Comparison of ENCODE assay signal across 1 cellular context in genomic region chr1:15848929-15849774, GRCh38.
TF ChIP-seq lines count a peak whose summit lies in the region.

No MANE protein-coding gene starts in this region.

TF ChIP-seq in HepG2, 621 proteins besides CTCF, POLR2A, EP300 and RAD21 (continued from another document and continues in another):
- 0 out of 2 replicates have a peak, but pooled peaks have one; percentile 15 for TF ChIP-seq BRF2 (CRISPR knock-in tag; IDR thresholded peaks at IDR 0.05)
- TF ChIP-seq ZFAT (CRISPR knock-in tag; conservative IDR thresholded peaks at IDR 0.05): no peak
- no peak for TF ChIP-seq MED8 (CRISPR knock-in tag; IDR thresholded peaks at IDR 0.05; ENCODE audit: insufficient replicate concordance)
- TF ChIP-seq, protein P1, sequence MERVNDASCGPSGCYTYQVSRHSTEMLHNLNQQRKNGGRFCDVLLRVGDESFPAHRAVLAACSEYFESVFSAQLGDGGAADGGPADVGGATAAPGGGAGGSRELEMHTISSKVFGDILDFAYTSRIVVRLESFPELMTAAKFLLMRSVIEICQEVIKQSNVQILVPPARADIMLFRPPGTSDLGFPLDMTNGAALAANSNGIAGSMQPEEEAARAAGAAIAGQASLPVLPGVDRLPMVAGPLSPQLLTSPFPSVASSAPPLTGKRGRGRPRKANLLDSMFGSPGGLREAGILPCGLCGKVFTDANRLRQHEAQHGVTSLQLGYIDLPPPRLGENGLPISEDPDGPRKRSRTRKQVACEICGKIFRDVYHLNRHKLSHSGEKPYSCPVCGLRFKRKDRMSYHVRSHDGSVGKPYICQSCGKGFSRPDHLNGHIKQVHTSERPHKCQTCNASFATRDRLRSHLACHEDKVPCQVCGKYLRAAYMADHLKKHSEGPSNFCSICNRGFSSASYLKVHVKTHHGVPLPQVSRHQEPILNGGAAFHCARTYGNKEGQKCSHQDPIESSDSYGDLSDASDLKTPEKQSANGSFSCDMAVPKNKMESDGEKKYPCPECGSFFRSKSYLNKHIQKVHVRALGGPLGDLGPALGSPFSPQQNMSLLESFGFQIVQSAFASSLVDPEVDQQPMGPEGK (CRISPR knock-in tag; IDR thresholded peaks at IDR 0.05): peak; percentile 88
- TF ChIP-seq CHD4 (IDR thresholded peaks at IDR 0.05; ENCODE audit: borderline replicate concordance, low read length): no peak
- TF ChIP-seq SIX1 (CRISPR knock-in tag; IDR thresholded peaks at IDR 0.05; ENCODE audit: borderline replicate concordance): no peak
- peak; percentile 62; the same call in 1 of the 2 replicates for TF ChIP-seq ZMAT3 (CRISPR knock-in tag; conservative IDR thresholded peaks at IDR 0.05)
- TF ChIP-seq, protein P2, sequence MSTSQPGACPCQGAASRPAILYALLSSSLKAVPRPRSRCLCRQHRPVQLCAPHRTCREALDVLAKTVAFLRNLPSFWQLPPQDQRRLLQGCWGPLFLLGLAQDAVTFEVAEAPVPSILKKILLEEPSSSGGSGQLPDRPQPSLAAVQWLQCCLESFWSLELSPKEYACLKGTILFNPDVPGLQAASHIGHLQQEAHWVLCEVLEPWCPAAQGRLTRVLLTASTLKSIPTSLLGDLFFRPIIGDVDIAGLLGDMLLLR (CRISPR knock-in tag; IDR thresholded peaks at IDR 0.05): no peak
- TF ChIP-seq NR2F1 (CRISPR knock-in tag; IDR thresholded peaks at IDR 0.05): no peak; a peak in 1 of 4 replicates
- no peak for TF ChIP-seq PRDM10 (CRISPR knock-in tag; IDR thresholded peaks at IDR 0.05; ENCODE audit: low read depth)
- TF ChIP-seq CBX1 (IDR thresholded peaks at IDR 0.05; ENCODE audit: low read depth): no peak
- no peak for TF ChIP-seq ARHGAP35 (CRISPR knock-in tag; IDR thresholded peaks at IDR 0.05; ENCODE audit: borderline replicate concordance)
- peak; percentile 17; the same call in 1 of the 2 replicates for TF ChIP-seq KDM5A (IDR thresholded peaks at IDR 0.05; ENCODE audit: borderline replicate concordance, low read length)
- TF ChIP-seq PRDM15 (CRISPR knock-in tag; IDR thresholded peaks at IDR 0.05): no peak
- no peak for TF ChIP-seq ZKSCAN1 (IDR thresholded peaks at IDR 0.05; ENCODE audit: low read length)
- TF ChIP-seq SRF (IDR thresholded peaks at IDR 0.05; ENCODE audit: low read depth, low read length): no peak
- no peak; the same call in 1 of the 2 replicates for TF ChIP-seq ZNF800 (CRISPR knock-in tag; IDR thresholded peaks at IDR 0.05)
- no peak for TF ChIP-seq ZNF75D (CRISPR knock-in tag; IDR thresholded peaks at IDR 0.05; ENCODE audit: borderline replicate concordance)
- TF ChIP-seq HDAC1 (CRISPR knock-in tag; IDR thresholded peaks at IDR 0.05): peak; percentile 69
- no peak for TF ChIP-seq SNAPC2 (CRISPR knock-in tag; IDR thresholded peaks at IDR 0.05)
- TF ChIP-seq, protein P3, sequence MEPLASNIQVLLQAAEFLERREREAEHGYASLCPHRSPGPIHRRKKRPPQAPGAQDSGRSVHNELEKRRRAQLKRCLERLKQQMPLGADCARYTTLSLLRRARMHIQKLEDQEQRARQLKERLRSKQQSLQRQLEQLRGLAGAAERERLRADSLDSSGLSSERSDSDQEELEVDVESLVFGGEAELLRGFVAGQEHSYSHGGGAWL (CRISPR knock-in tag; IDR thresholded peaks at IDR 0.05): no peak
- TF ChIP-seq GPN1 (CRISPR knock-in tag; IDR thresholded peaks at IDR 0.05; ENCODE audit: borderline replicate concordance): no peak
- TF ChIP-seq ZSCAN22 (CRISPR knock-in tag; IDR thresholded peaks at IDR 0.05): no peak
- peak; percentile 54 for TF ChIP-seq TBL1XR1 (IDR thresholded peaks at IDR 0.05; ENCODE audit: borderline replicate concordance, low read length, partially characterized antibody)
- TF ChIP-seq KDM3A (CRISPR knock-in tag; IDR thresholded peaks at IDR 0.05; ENCODE audit: low read depth): no peak
- peak; percentile 60; the same call in 1 of the 2 replicates for TF ChIP-seq KAT8 (CRISPR knock-in tag; IDR thresholded peaks at IDR 0.05)
- peak; percentile 53 for TF ChIP-seq SKI (IDR thresholded peaks at IDR 0.05; ENCODE audit: partially characterized antibody)
- TF ChIP-seq ZBTB40 (IDR thresholded peaks at IDR 0.05): no peak
- peak; percentile 33; the same call in 1 of the 2 replicates for TF ChIP-seq ZBTB40 (CRISPR knock-in tag; IDR thresholded peaks at IDR 0.05)
- no peak for TF ChIP-seq TBP (CRISPR knock-in tag; IDR thresholded peaks at IDR 0.05)
- TF ChIP-seq, protein P4, sequence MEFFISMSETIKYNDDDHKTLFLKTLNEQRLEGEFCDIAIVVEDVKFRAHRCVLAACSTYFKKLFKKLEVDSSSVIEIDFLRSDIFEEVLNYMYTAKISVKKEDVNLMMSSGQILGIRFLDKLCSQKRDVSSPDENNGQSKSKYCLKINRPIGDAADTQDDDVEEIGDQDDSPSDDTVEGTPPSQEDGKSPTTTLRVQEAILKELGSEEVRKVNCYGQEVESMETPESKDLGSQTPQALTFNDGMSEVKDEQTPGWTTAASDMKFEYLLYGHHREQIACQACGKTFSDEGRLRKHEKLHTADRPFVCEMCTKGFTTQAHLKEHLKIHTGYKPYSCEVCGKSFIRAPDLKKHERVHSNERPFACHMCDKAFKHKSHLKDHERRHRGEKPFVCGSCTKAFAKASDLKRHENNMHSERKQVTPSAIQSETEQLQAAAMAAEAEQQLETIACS (CRISPR knock-in tag; IDR thresholded peaks at IDR 0.05): peak; percentile 95
- no peak for TF ChIP-seq MTA3 (CRISPR knock-in tag; IDR thresholded peaks at IDR 0.05)
